In the genomic region with DNA sequence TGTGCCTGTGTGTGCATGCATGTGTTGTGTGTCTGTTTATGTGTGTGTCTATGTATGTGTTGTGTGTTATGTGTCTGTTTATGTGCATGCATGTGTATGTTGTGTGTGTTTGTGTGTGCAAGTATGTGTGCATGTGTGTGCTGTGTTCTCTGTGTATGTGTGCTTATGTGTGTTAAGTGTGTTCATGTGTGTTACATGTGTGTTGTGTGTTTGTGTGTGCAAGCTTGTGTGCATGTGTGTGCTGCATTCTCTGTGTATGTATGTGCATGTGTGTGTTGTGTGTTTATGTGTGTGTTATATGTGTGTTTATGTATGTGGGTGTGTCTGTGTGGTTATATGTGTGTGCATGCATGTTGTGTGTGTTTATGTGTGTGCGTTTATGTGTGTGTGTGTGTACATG, we compare ENCODE assay signal across 27 cellular contexts. TPM values are rescaled to one million over a fixed set of nuclear protein-coding genes. Genes with fewer than 3 reads are reported as not detected.
"Had no signal": no experiment of that assay in that cellular context is flagged by ENCODE, and none has a peak within 500 bp of the region (broad histone marks: within the 10 kb centered on the region; RNA-seq: fewer than 3 reads in every experiment).

No MANE protein-coding gene starts in this region.

- DNase-seq: activated CD4-positive, alpha-beta T cell treated with anti-CD3 and anti-CD28 coated beads for 1 hour; activated CD4-positive, alpha-beta T cell treated with anti-CD3 and anti-CD28 coated beads, Interleukin-2, amount 50 U/mL, for 1 hour; activated CD8-positive, alpha-beta T cell treated with anti-CD3 and anti-CD28 coated beads, Interleukin-2, amount 10 ng/mL, durations not matched to agents 7 days and 5 days; activated gamma-delta T cell treated with Interleukin-2 at 50 U/mL for 16 hours; anterior cingulate cortex; caudate nucleus; effector CD4-positive, alpha-beta T cell; erythroblast; foreskin fibroblast; heart right ventricle; kidney; naive thymus-derived CD4-positive, alpha-beta T cell; retina; stimulated activated CD4-positive, alpha-beta T cell treated with anti-CD3 and anti-CD28 coated beads, Interleukin-2, amount 100 ng/mL, for 48 hours; stimulated activated CD8-positive, alpha-beta memory T cell treated with anti-CD3 and anti-CD28 coated beads, Interleukin-4, amount 100 ng/mL, for 48 hours; stimulated activated naive B cell treated with anti-CD40 and anti-IgM and Interleukin-4, amounts not matched to agents 10 μg/mL and 1 μg/mL and 100 μg/mL, for 72 hours; T-helper 9 cell; transverse colon; uterus had no signal

- H3K27ac ChIP-seq: heart right ventricle, transverse colon, uterus had no signal

- H3K4me1 ChIP-seq: heart right ventricle, transverse colon, uterus had no signal

- ATAC-seq: activated CD8-positive, alpha-beta T cell treated with anti-CD3 and anti-CD28 coated beads, Interleukin-2, amount 10 ng/mL, durations not matched to agents 7 days and 5 days; heart right ventricle; naive thymus-derived CD4-positive, alpha-beta T cell; stimulated activated naive B cell treated with anti-CD40 and anti-IgM and Interleukin-4, amounts not matched to agents 10 μg/mL and 1 μg/mL and 100 μg/mL, for 72 hours had no signal

- H3K36me3 ChIP-seq: heart right ventricle, transverse colon, uterus had no signal

- FAIRE-seq: kidney had no signal

- H3K4me3 ChIP-seq: heart right ventricle, lung, transverse colon, uterus had no signal

- H3K9me3 ChIP-seq: heart right ventricle, transverse colon, uterus had no signal

- H3K27me3 ChIP-seq: uterus had no signal

RNA-seq across cellular contexts. Expression of gene UROC1, which starts 14.9 kb away (rescaled TPM):
- total RNA-seq: activated T-helper 1 cell treated with anti-CD3 and anti-CD28 coated beads, Interleukin-12 subunit alpha, Interleukin-12 subunit beta, Interleukin-2, Interleukin-4 antibody, amounts not matched to agents 30 ng/mL and 10 ng/mL and 1 ng/mL, durations not matched to agents 14 hours and 24 hours and 36 hours; fibroblast of lung; heart right ventricle; kidney; naive thymus-derived CD4-positive, alpha-beta T cell; neural crest cell; omental fat pad; posterior vena cava; T-helper 1 cell treated with Interleukin-12 subunit alpha and Interleukin-12 subunit beta and Interleukin-4 antibody, amounts not matched to agents 30 ng/mL and 1 ng/mL, for 36 hours; temporal lobe; transverse colon had no signal
- polyA plus RNA-seq: fibroblast of lung; naive thymus-derived CD4-positive, alpha-beta T cell had no signal

RNA-seq across cellular contexts. Expression of gene CHST13, which starts 21.3 kb away (rescaled TPM):
- total RNA-seq: activated CD8-positive, alpha-beta T cell treated with anti-CD3 and anti-CD28 coated beads, Interleukin-2, amount 10 ng/mL, durations not matched to agents 7 days and 5 days; activated T-helper 1 cell treated with anti-CD3 and anti-CD28 coated beads, Interleukin-12 subunit alpha, Interleukin-12 subunit beta, Interleukin-2, Interleukin-4 antibody, amounts not matched to agents 30 ng/mL and 10 ng/mL and 1 ng/mL, durations not matched to agents 14 hours and 24 hours and 36 hours; T-helper 1 cell treated with Interleukin-12 subunit alpha and Interleukin-12 subunit beta and Interleukin-4 antibody, amounts not matched to agents 30 ng/mL and 1 ng/mL, for 36 hours; temporal lobe had no signal
- polyA plus RNA-seq: fibroblast of lung; naive thymus-derived CD4-positive, alpha-beta T cell had no signal

RNA-seq across cellular contexts. Expression of gene C3orf22, which starts 56.1 kb away (rescaled TPM):
- total RNA-seq: activated CD8-positive, alpha-beta T cell treated with anti-CD3 and anti-CD28 coated beads, Interleukin-2, amount 10 ng/mL, durations not matched to agents 7 days and 5 days; activated T-helper 1 cell treated with anti-CD3 and anti-CD28 coated beads, Interleukin-12 subunit alpha, Interleukin-12 subunit beta, Interleukin-2, Interleukin-4 antibody, amounts not matched to agents 30 ng/mL and 10 ng/mL and 1 ng/mL, durations not matched to agents 14 hours and 24 hours and 36 hours; fibroblast of lung; kidney; naive thymus-derived CD4-positive, alpha-beta T cell; neural crest cell; omental fat pad; posterior vena cava; T-helper 1 cell treated with Interleukin-12 subunit alpha and Interleukin-12 subunit beta and Interleukin-4 antibody, amounts not matched to agents 30 ng/mL and 1 ng/mL, for 36 hours; temporal lobe; transverse colon; uterus had no signal
- polyA plus RNA-seq: fibroblast of lung; heart right ventricle; lung; naive thymus-derived CD4-positive, alpha-beta T cell had no signal
